ENCODE assay signal across 19 cellular contexts in the genomic region with DNA sequence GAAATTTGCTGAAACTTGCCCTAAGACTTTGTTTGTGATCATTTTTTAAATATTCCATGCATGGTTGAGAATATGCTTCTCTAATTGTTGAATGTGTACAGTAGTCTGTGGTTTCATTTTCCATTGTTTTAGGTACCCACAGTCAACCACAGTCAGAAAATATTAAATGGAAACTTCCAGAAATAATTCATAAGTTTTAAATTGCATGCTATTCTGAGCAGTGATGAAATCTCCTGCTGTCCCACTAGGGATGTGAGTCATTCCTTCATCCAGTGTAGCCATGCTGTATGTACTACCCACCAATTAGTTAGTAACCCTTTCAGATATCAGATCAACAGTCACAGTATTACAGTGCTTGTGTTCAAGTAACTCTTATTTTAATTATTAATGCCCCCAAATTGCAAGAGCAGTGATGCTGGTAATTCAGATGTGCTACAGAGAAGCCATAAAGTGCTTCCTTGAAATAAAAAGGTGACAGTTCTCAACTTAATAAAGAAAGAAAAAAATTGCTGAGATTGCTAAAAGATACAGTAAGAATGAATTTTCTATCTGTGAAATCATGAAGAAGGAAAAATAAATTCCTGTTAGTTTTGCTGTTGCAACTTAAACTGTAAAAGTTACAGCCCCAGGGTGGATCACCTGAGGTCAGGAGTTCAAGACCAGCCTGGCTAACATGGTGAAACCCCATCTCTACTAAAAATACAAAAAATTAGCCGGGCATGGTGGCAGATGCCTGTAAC.
DNase-seq lines count a peak whose midpoint lies in the region; ATAC-seq and TF ChIP-seq lines count a peak whose summit lies in the region.
"Had no signal": no experiment of that assay in that cellular context is flagged by ENCODE, and none has a peak within 500 bp of the region (broad histone marks: within the 10 kb centered on the region; RNA-seq: fewer than 3 reads in every experiment).

No MANE protein-coding gene starts in this region.

- no peak overlapping the region for H3K27ac Mint-ChIP-seq in MCF 10A (ENCODE audit: low read depth, unreplicated experiment)
- no peak overlapping the region for H3K27ac Mint-ChIP-seq in activated naive CD8-positive, alpha-beta T cell treated with anti-CD3 and anti-CD28 coated beads for 36 hours
- H3K27ac Mint-ChIP-seq: activated CD8-positive, alpha-beta T cell treated with anti-CD3 and anti-CD28 coated beads, Interleukin-2, amount 10 ng/mL, durations not matched to agents 7 days and 5 days; activated naive CD4-positive, alpha-beta T cell treated with anti-CD3 and anti-CD28 coated beads, Interleukin-2, amount 10 ng/mL, durations not matched to agents 7 days and 5 days had no signal

- H3K27me3 ChIP-seq in breast epithelium (no peaks in the 10 kb centered on the region), RWPE2 (ENCODE audit: insufficient read depth, poor library complexity, severe bottlenecking) (no peaks in the 10 kb centered on the region), suprapubic skin (no peaks in the 10 kb centered on the region)
- H3K27me3 ChIP-seq: heart left ventricle, left lung had no signal

- POLR2A ChIA-PET in MCF 10A (lab: Yijun Ruan, JAX) = no interaction called here

- H3K36me3 Mint-ChIP-seq in MCF 10A (ENCODE audit: insufficient read depth, unreplicated experiment) = no peaks in the 10 kb centered on the region
- H3K36me3 Mint-ChIP-seq in activated naive CD8-positive, alpha-beta T cell treated with anti-CD3 and anti-CD28 coated beads for 36 hours = no peaks in the 10 kb centered on the region
- H3K36me3 Mint-ChIP-seq: activated naive CD4-positive, alpha-beta T cell treated with anti-CD3 and anti-CD28 coated beads, Interleukin-2, amount 10 ng/mL, durations not matched to agents 7 days and 5 days had no signal

- ATAC-seq in RWPE2 (ENCODE audit: low read depth) = peak; percentile 90
- ATAC-seq: activated CD8-positive, alpha-beta T cell treated with anti-CD3 and anti-CD28 coated beads, Interleukin-2, amount 10 ng/mL, durations not matched to agents 7 days and 5 days; heart left ventricle; left lung; Panc1 had no signal

- no peak for TF ChIP-seq EP300 in suprapubic skin (IDR thresholded peaks at IDR 0.05)

- no peaks in the 10 kb centered on the region for H3K36me3 ChIP-seq in breast epithelium
- no peaks in the 10 kb centered on the region for H3K36me3 ChIP-seq in RWPE2 (ENCODE audit: low read depth)
- no peaks in the 10 kb centered on the region for H3K36me3 ChIP-seq in suprapubic skin
- H3K36me3 ChIP-seq: heart left ventricle, left lung had no signal

- TF ChIP-seq POLR2A in breast epithelium (IDR thresholded peaks at IDR 0.05) (no peak), suprapubic skin (IDR thresholded peaks at IDR 0.05) (no peak)

- H3K9me3 ChIP-seq in breast epithelium (no peaks in the 10 kb centered on the region), RWPE2 (ENCODE audit: severe bottlenecking) (no peaks in the 10 kb centered on the region), suprapubic skin (no peaks in the 10 kb centered on the region)
- H3K9me3 ChIP-seq: heart left ventricle, left lung had no signal

- no peaks in the 10 kb centered on the region for H3K27me3 Mint-ChIP-seq in MCF 10A (ENCODE audit: insufficient read depth, unreplicated experiment)
- peaks cover 36% of the 10 kb centered on the region for H3K27me3 Mint-ChIP-seq in activated naive CD8-positive, alpha-beta T cell treated with anti-CD3 and anti-CD28 coated beads for 36 hours
- H3K27me3 Mint-ChIP-seq: activated naive CD4-positive, alpha-beta T cell treated with anti-CD3 and anti-CD28 coated beads, Interleukin-2, amount 10 ng/mL, durations not matched to agents 7 days and 5 days had no signal

- no peak overlapping the region for H3K4me3 Mint-ChIP-seq in MCF 10A (ENCODE audit: unreplicated experiment)
- no peak overlapping the region for H3K4me3 Mint-ChIP-seq in activated naive CD8-positive, alpha-beta T cell treated with anti-CD3 and anti-CD28 coated beads for 36 hours
- H3K4me3 Mint-ChIP-seq: activated CD8-positive, alpha-beta T cell treated with anti-CD3 and anti-CD28 coated beads, Interleukin-2, amount 10 ng/mL, durations not matched to agents 7 days and 5 days; activated naive CD4-positive, alpha-beta T cell treated with anti-CD3 and anti-CD28 coated beads, Interleukin-2, amount 10 ng/mL, durations not matched to agents 7 days and 5 days; neural crest cell had no signal

- CTCF ChIA-PET in MCF 10A (lab: Yijun Ruan, JAX) = interaction anchor here (0.7 kb wide), 1 partner anchor 869 kb away, joined by 3 read pairs; no protein-coding TSS in a partner anchor

- no peak overlapping the region for H3K27ac ChIP-seq in breast epithelium
- no peak overlapping the region for H3K27ac ChIP-seq in RWPE2 (ENCODE audit: poor library complexity, severe bottlenecking)
- H3K27ac ChIP-seq in suprapubic skin = no peak overlapping the region
- H3K27ac ChIP-seq: heart left ventricle, left lung had no signal

- intact Hi-C loops in MCF 10A (cut with micrococcal nuclease) (no loop called here), breast epithelium (cut with DNase I; ENCODE audit: low total_unique reads) (no loop called here)

- TF ChIP-seq CTCF in MCF 10A (IDR thresholded peaks at IDR 0.05; ENCODE audit: unreplicated experiment) = no peak
- no peak for TF ChIP-seq CTCF in breast epithelium (IDR thresholded peaks at IDR 0.05)
- TF ChIP-seq CTCF in RWPE2 (IDR thresholded peaks at IDR 0.05; ENCODE audit: poor library complexity, severe bottlenecking) = no peak
- no peak for TF ChIP-seq CTCF in fibroblast of mammary gland (conservative IDR thresholded peaks at IDR 0.05; ENCODE audit: control insufficient read depth, insufficient read depth, low read depth, low read length)
- TF ChIP-seq CTCF in suprapubic skin (IDR thresholded peaks at IDR 0.05) = no peak

- peaks cover 11% of the 10 kb centered on the region for H3K9me3 Mint-ChIP-seq in MCF 10A (ENCODE audit: unreplicated experiment)
- no peaks in the 10 kb centered on the region for H3K9me3 Mint-ChIP-seq in activated naive CD8-positive, alpha-beta T cell treated with anti-CD3 and anti-CD28 coated beads for 36 hours
- H3K9me3 Mint-ChIP-seq: activated naive CD4-positive, alpha-beta T cell treated with anti-CD3 and anti-CD28 coated beads, Interleukin-2, amount 10 ng/mL, durations not matched to agents 7 days and 5 days; neural crest cell had no signal

- DNase-seq in MCF 10A (ENCODE audit: unreplicated experiment) (peak; percentile 54), breast epithelium (ENCODE audit: low spot score in 2 of 2) (no peak), RWPE2 (ENCODE audit: low spot score) (no peak), fibroblast of mammary gland (ENCODE audit: low read depth) (peak; percentile 79), stromal cell of bone marrow (ENCODE audit: low read depth) (peak; percentile 84), COLO829 (ENCODE audit: low spot score) (no peak), suprapubic skin (ENCODE audit: low spot score in 2 of 2) (no peak)
- no peak for DNase-seq in activated naive CD8-positive, alpha-beta T cell treated with anti-CD3 and anti-CD28 coated beads for 36 hours
- DNase-seq: ACHN; activated CD8-positive, alpha-beta T cell treated with anti-CD3 and anti-CD28 coated beads, Interleukin-2, amount 10 ng/mL, durations not matched to agents 7 days and 5 days; activated naive CD4-positive, alpha-beta T cell treated with anti-CD3 and anti-CD28 coated beads, Interleukin-2, amount 10 ng/mL, durations not matched to agents 7 days and 5 days; dermis blood vessel endothelial cell; DMS79; heart left ventricle; left lung; NCI-H2081 treated with DMSO at 0.1 percent for 48 hours; T-helper 9 cell had no signal

- H3K4me1 Mint-ChIP-seq in MCF 10A (ENCODE audit: insufficient read depth, unreplicated experiment) = peaks cover 9% of the 10 kb centered on the region
- H3K4me1 Mint-ChIP-seq in activated naive CD8-positive, alpha-beta T cell treated with anti-CD3 and anti-CD28 coated beads for 36 hours = peaks cover 6% of the 10 kb centered on the region
- H3K4me1 Mint-ChIP-seq: activated naive CD4-positive, alpha-beta T cell treated with anti-CD3 and anti-CD28 coated beads, Interleukin-2, amount 10 ng/mL, durations not matched to agents 7 days and 5 days had no signal

- BruUV-seq in MCF 10A (replicated peaks; lab: Mats Ljungman, UMichigan) = no TSS peak

- H3K4me3 ChIP-seq in breast epithelium (no peak overlapping the region), RWPE2 (ENCODE audit: severe bottlenecking) (no peak overlapping the region), fibroblast of mammary gland (ENCODE audit: control insufficient read depth, low read depth, low read length) (no peak overlapping the region), suprapubic skin (no peak overlapping the region)
- H3K4me3 ChIP-seq: heart left ventricle, left lung had no signal

- no peaks in the 10 kb centered on the region for H3K4me1 ChIP-seq in breast epithelium
- H3K4me1 ChIP-seq in RWPE2 (ENCODE audit: insufficient read depth, poor library complexity, severe bottlenecking) = peaks cover 4% of the 10 kb centered on the region
- no peaks in the 10 kb centered on the region for H3K4me1 ChIP-seq in suprapubic skin
- H3K4me1 ChIP-seq: heart left ventricle, left lung had no signal

- WGBS in suprapubic skin = 62% methylated on average over 1 of the region's 1 CpG

Comparison
In these comparisons a context has a peak if more than half of its experiments do, and no peak if none do; other contexts are left out.
1. DNase-seq: peak in MCF 10A (single experiment), fibroblast of mammary gland (single experiment) and stromal cell of bone marrow (single experiment); none in breast epithelium (0 of 2), RWPE2 (single experiment), COLO829 (single experiment), activated naive CD8-positive, alpha-beta T cell treated with anti-CD3 and anti-CD28 coated beads for 36 hours (single experiment) and suprapubic skin (0 of 2).